ENCODE assay signal across 10 cellular contexts in the genomic region with DNA sequence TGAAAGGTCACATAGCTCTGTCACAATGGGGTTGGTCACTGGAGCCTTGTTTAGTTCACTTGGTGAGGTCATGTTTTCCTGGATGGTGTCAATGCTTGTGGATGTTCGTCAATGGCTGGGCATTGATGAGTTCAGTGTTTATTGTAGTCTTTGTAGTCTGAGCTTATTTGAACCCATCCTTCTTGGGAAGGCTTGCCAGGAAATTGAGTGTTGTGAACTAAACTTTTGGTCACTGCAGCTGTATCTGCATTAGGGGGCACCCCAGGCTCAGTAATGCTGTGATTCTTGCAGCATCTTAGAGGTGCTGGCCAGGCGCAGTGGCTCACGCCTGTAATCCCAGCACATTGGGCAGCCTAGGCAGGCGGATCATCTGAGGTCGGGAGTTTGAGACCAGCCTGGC. TPM values are rescaled to one million over a fixed set of nuclear protein-coding genes. Genes with fewer than 3 reads are reported as not detected.
DNase-seq lines count a peak whose midpoint lies in the region; ATAC-seq and TF ChIP-seq lines count a peak whose summit lies in the region.
"Had no signal": no experiment of that assay in that cellular context is flagged by ENCODE, and none has a peak within 500 bp of the region (broad histone marks: within the 10 kb centered on the region; RNA-seq: fewer than 3 reads in every experiment).

No MANE protein-coding gene starts in this region.

- ATAC-seq in stimulated activated memory B cell treated with anti-CD40 and anti-IgM and Interleukin-4, amounts not matched to agents 10 μg/mL and 1 μg/mL and 100 μg/mL, for 72 hours: no peak
- ATAC-seq in HG02798 (IDR thresholded peaks at IDR 0.05; ENCODE audit: poor library complexity, unreplicated experiment) (no peak), HG02678 (IDR thresholded peaks at IDR 0.05; ENCODE audit: unreplicated experiment) (no peak)

- H2BK15ac ChIP-seq in mesenchymal stem cell (ENCODE audit: low read depth, poor library complexity, severe bottlenecking): no peak overlapping the region

- H3K36me3 ChIP-seq in mesenchymal stem cell (ENCODE audit: control insufficient read depth in 1 of 2, insufficient read depth in 2 of 2, low read depth in 1 of 2, low read length in 2 of 2): no peaks in the 10 kb centered on the region
- H3K36me3 ChIP-seq in prostate gland: no peaks in the 10 kb centered on the region

- H3K23ac ChIP-seq in mesenchymal stem cell (ENCODE audit: low read length in 2 of 2): no peak overlapping the region

- TF ChIP-seq POLR2A in prostate gland (IDR thresholded peaks at IDR 0.05): no peak

- no peak overlapping the region for H2BK120ac ChIP-seq in mesenchymal stem cell (ENCODE audit: low read depth, low read length)

- no peak overlapping the region for H3K9ac ChIP-seq in mesenchymal stem cell (ENCODE audit: low read length)
- H3K9ac ChIP-seq: KMS-11 had no signal

- H3K27ac ChIP-seq in mesenchymal stem cell (ENCODE audit: low read length, poor library complexity, severe bottlenecking): no peak overlapping the region
- no peak overlapping the region for H3K27ac ChIP-seq in prostate gland
- H3K27ac ChIP-seq: KMS-11 had no signal

- H3K9me3 Mint-ChIP-seq in stimulated activated memory B cell treated with anti-CD40 and anti-IgM and Interleukin-4, amounts not matched to agents 10 μg/mL and 1 μg/mL and 100 μg/mL, for 72 hours: peaks cover 3% of the 10 kb centered on the region

- H3K36me3 Mint-ChIP-seq in stimulated activated memory B cell treated with anti-CD40 and anti-IgM and Interleukin-4, amounts not matched to agents 10 μg/mL and 1 μg/mL and 100 μg/mL, for 72 hours: peaks cover 14% of the 10 kb centered on the region

- H3K4ac ChIP-seq in mesenchymal stem cell (ENCODE audit: low read depth in 1 of 2, low read length in 2 of 2): no peak overlapping the region

- H3K4me1 Mint-ChIP-seq in stimulated activated memory B cell treated with anti-CD40 and anti-IgM and Interleukin-4, amounts not matched to agents 10 μg/mL and 1 μg/mL and 100 μg/mL, for 72 hours: no peaks in the 10 kb centered on the region

- no peak overlapping the region for H4K8ac ChIP-seq in mesenchymal stem cell (ENCODE audit: low read length)

- no peak overlapping the region for H3K4me2 ChIP-seq in mesenchymal stem cell (ENCODE audit: low read length, poor library complexity, severe bottlenecking)
- H3K4me2 ChIP-seq: KMS-11 had no signal

- no peak overlapping the region for H2AK5ac ChIP-seq in mesenchymal stem cell (ENCODE audit: low read length, severe bottlenecking)

- H3K79me1 ChIP-seq in mesenchymal stem cell (replicated peaks; ENCODE audit: low read length, poor library complexity, severe bottlenecking): no peaks in the 10 kb centered on the region

- H4K91ac ChIP-seq in mesenchymal stem cell (ENCODE audit: low read length): no peak overlapping the region

- H3K4me3 ChIP-seq in choroid plexus epithelial cell (ENCODE audit: low read depth, low read length) (no peak overlapping the region), mesenchymal stem cell (ENCODE audit: insufficient read depth in 1 of 2, low read depth in 1 of 2, low read length in 2 of 2) (no peak overlapping the region), prostate gland (no peak overlapping the region)

- intact Hi-C loops in prostate gland (cut with DNase I): no loop called here

- WGBS in mesenchymal stem cell: 44% methylated on average over 3 of the region's 5 CpGs
- WGBS in prostate gland: 77% methylated on average over 5 of the region's 5 CpGs

- no peak overlapping the region for H3K4me3 Mint-ChIP-seq in stimulated activated memory B cell treated with anti-CD40 and anti-IgM and Interleukin-4, amounts not matched to agents 10 μg/mL and 1 μg/mL and 100 μg/mL, for 72 hours

- H3K9me3 ChIP-seq in mesenchymal stem cell (ENCODE audit: control insufficient read depth, low read length): no peaks in the 10 kb centered on the region
- H3K9me3 ChIP-seq in prostate gland: no peaks in the 10 kb centered on the region

- H3K4me1 ChIP-seq in mesenchymal stem cell (ENCODE audit: control insufficient read depth, insufficient read depth, low read depth, low read length): no peaks in the 10 kb centered on the region
- H3K4me1 ChIP-seq in prostate gland (replicated peaks): no peaks in the 10 kb centered on the region

- peak; percentile 57 for DNase-seq in ELF-1 (ENCODE audit: low read depth, low spot score)
- DNase-seq in NCI-H69 (lab: John Stamatoyannopoulos, UW): peak; percentile 45
- DNase-seq in choroid plexus epithelial cell (ENCODE audit: low read depth): peak; percentile 85
- peak; percentile 76 for DNase-seq in mesenchymal stem cell
- no peak for DNase-seq in prostate gland (ENCODE audit: low spot score)
- DNase-seq: activated CD8-positive, alpha-beta memory T cell treated with anti-CD3 and anti-CD28 coated beads for 24 hours had no signal

- H2BK5ac ChIP-seq in mesenchymal stem cell (ENCODE audit: low read depth, low read length, poor library complexity, severe bottlenecking): no peak overlapping the region

- no peak overlapping the region for H3K18ac ChIP-seq in mesenchymal stem cell (ENCODE audit: low read depth in 1 of 2, low read length in 2 of 2)

- H3K27me3 ChIP-seq in mesenchymal stem cell (ENCODE audit: control insufficient read depth in 1 of 2, insufficient read depth in 1 of 2, low read length in 2 of 2): no peaks in the 10 kb centered on the region
- no peaks in the 10 kb centered on the region for H3K27me3 ChIP-seq in prostate gland (replicated peaks; ENCODE audit: insufficient read depth)

- no peak overlapping the region for H3K14ac ChIP-seq in mesenchymal stem cell (ENCODE audit: low read length in 2 of 2)

- TF ChIP-seq CTCF in choroid plexus epithelial cell (conservative IDR thresholded peaks at IDR 0.05; ENCODE audit: low read depth, low read length): peak; percentile 73
- peak in 2 of 4 experiments; percentile 11 to 14 for TF ChIP-seq CTCF in prostate gland (IDR thresholded peaks at IDR 0.05)

- no peak overlapping the region for H2BK12ac ChIP-seq in mesenchymal stem cell (ENCODE audit: low read length in 2 of 2)

- no peak overlapping the region for H2AFZ ChIP-seq in mesenchymal stem cell (ENCODE audit: low read depth, low read length)

- no peak overlapping the region for H3K27ac Mint-ChIP-seq in stimulated activated memory B cell treated with anti-CD40 and anti-IgM and Interleukin-4, amounts not matched to agents 10 μg/mL and 1 μg/mL and 100 μg/mL, for 72 hours

- peaks cover 26% of the 10 kb centered on the region for H3K27me3 Mint-ChIP-seq in stimulated activated memory B cell treated with anti-CD40 and anti-IgM and Interleukin-4, amounts not matched to agents 10 μg/mL and 1 μg/mL and 100 μg/mL, for 72 hours

RNA-seq across cellular contexts. Expression of gene BLOC1S3, which starts 22.0 kb away (rescaled TPM):
- polyA plus RNA-seq in mesenchymal stem cell (2013, experiment 1 of 2): 12.5 TPM
- polyA plus RNA-seq in mesenchymal stem cell (2013, experiment 2 of 2): 12.4 TPM
- 10 to 100 TPM; 21.4 to 30.4 TPM for total RNA-seq in prostate gland

RNA-seq across cellular contexts. Expression of gene TRAPPC6A, which starts 22.6 kb away (rescaled TPM):
- 10.9 TPM for polyA plus RNA-seq in mesenchymal stem cell (2013, experiment 1 of 2)
- polyA plus RNA-seq in mesenchymal stem cell (2013, experiment 2 of 2): 10.7 TPM
- total RNA-seq in prostate gland: 10 to 100 TPM; 57.0 to 80.4 TPM

RNA-seq across cellular contexts. Expression of gene NKPD1, which starts 39.8 kb away (rescaled TPM):
- 0.01 TPM for polyA plus RNA-seq in mesenchymal stem cell (2013, experiment 1 of 2)
- polyA plus RNA-seq in mesenchymal stem cell (2013, experiment 2 of 2): 0.01 TPM
- 1 to 10 TPM; 3.6 to 4.1 TPM for total RNA-seq in prostate gland

RNA-seq across cellular contexts. Expression of gene EXOC3L2, which starts 44.6 kb away (rescaled TPM):
- polyA plus RNA-seq in mesenchymal stem cell (2013, experiment 1 of 2): 0.52 TPM
- polyA plus RNA-seq in mesenchymal stem cell (2013, experiment 2 of 2): 0.47 TPM
- 10 to 100 TPM in 1 of 2 donors, 1 to 10 TPM in 1; 5.8 to 27.0 TPM for total RNA-seq in prostate gland

RNA-seq across cellular contexts. Expression of gene MARK4, which starts 50.5 kb away (rescaled TPM):
- 36.1 TPM for polyA plus RNA-seq in mesenchymal stem cell (2013, experiment 1 of 2)
- polyA plus RNA-seq in mesenchymal stem cell (2013, experiment 2 of 2): 35.6 TPM
- total RNA-seq in prostate gland: 100 to 1,000 TPM in 1 of 2 donors, 10 to 100 TPM in 1; 24.3 to 120 TPM
